Comparison of ENCODE assay signal across 8 cellular contexts in genomic region chr12:54404061-54405004, GRCh38. TPM values are rescaled to one million over a fixed set of nuclear protein-coding genes. Genes with fewer than 3 reads are reported as not detected.
DNase-seq lines count a peak whose midpoint lies in the region; ATAC-seq, FAIRE-seq and TF ChIP-seq lines count a peak whose summit lies in the region.

No MANE protein-coding gene starts in this region.

- H3K36me3 ChIP-seq in PC-3 (ENCODE audit: low read depth, low read length): peaks cover 5% of the 10 kb centered on the region; the same call in 1 of the 2 replicates

- no peaks in the 10 kb centered on the region for H3K9me3 Mint-ChIP-seq in stimulated activated memory B cell treated with anti-CD40 and anti-IgM and Interleukin-4, amounts not matched to agents 10 μg/mL and 1 μg/mL and 100 μg/mL, for 72 hours

- no peak overlapping the region for H3K27ac Mint-ChIP-seq in stimulated activated memory B cell treated with anti-CD40 and anti-IgM and Interleukin-4, amounts not matched to agents 10 μg/mL and 1 μg/mL and 100 μg/mL, for 72 hours

- intact Hi-C loops in PC-3 (cut with micrococcal nuclease): no loop called here
- intact Hi-C loops in left ventricle myocardium superior (cut with micrococcal nuclease): no loop called here

- DNase-seq in AML-193 (lab: John Stamatoyannopoulos, UW) (peak; percentile 45 to 52), GM18507 (ENCODE audit: extremely low spot score, insufficient read length, low read depth) (no peak), PC-3 (peak; percentile 76), left ventricle myocardium superior (no peak), DMS153 treated with DMSO at 0.1 percent for 48 hours (lab: John Stamatoyannopoulos, UW; ENCODE audit: unreplicated experiment) (no peak)
- peak; percentile 69 for DNase-seq in activated naive CD4-positive, alpha-beta T cell treated with Interleukin-2 at 50 U/mL for 16 hours
- peak; percentile 59 for DNase-seq in stimulated activated CD4-positive, alpha-beta T cell treated with anti-CD3 and anti-CD28 coated beads, Interleukin-12 subunit alpha, Interleukin-12 subunit beta, amount 100 ng/mL, for 4 hours

- no peak overlapping the region for H3K9ac ChIP-seq in PC-3 (ENCODE audit: low read length)

- no peak overlapping the region for H3K4me2 ChIP-seq in PC-3 (ENCODE audit: low read length)

- POLR2A ChIA-PET in PC-3 (lab: Charles Lee; ENCODE audit: unreplicated experiment): no interaction called here

- no peaks in the 10 kb centered on the region for H4K20me1 ChIP-seq in PC-3 (ENCODE audit: low read length)

- peaks cover 15% of the 10 kb centered on the region for H3K4me1 Mint-ChIP-seq in stimulated activated memory B cell treated with anti-CD40 and anti-IgM and Interleukin-4, amounts not matched to agents 10 μg/mL and 1 μg/mL and 100 μg/mL, for 72 hours

- ATAC-seq in PC-3 (peak; percentile 46), left ventricle myocardium superior (peak; percentile 9)
- ATAC-seq in stimulated activated memory B cell treated with anti-CD40 and anti-IgM and Interleukin-4, amounts not matched to agents 10 μg/mL and 1 μg/mL and 100 μg/mL, for 72 hours: no peak

- FAIRE-seq in GM18507 (lab: Jason Lieb, UNC): peak; percentile 75

- H3K9me3 ChIP-seq in PC-3 (ENCODE audit: low read length): no peaks in the 10 kb centered on the region

- CTCF ChIA-PET in PC-3 (lab: Charles Lee): interaction anchor here (0.5 to 0.7 kb wide), 2 partner anchors 33 to 883 kb away, joined by 3 to 4 read pairs; no protein-coding TSS in a partner anchor

- peaks cover 11% of the 10 kb centered on the region for H3K27me3 Mint-ChIP-seq in stimulated activated memory B cell treated with anti-CD40 and anti-IgM and Interleukin-4, amounts not matched to agents 10 μg/mL and 1 μg/mL and 100 μg/mL, for 72 hours

- H3K4me1 ChIP-seq in PC-3 (ENCODE audit: insufficient read depth, low read length): no peaks in the 10 kb centered on the region

- H3K4me3 Mint-ChIP-seq in stimulated activated memory B cell treated with anti-CD40 and anti-IgM and Interleukin-4, amounts not matched to agents 10 μg/mL and 1 μg/mL and 100 μg/mL, for 72 hours: no peak overlapping the region

- H3F3A ChIP-seq in PC-3 (ENCODE audit: low read length, unreplicated experiment): no peaks in the 10 kb centered on the region

- no peak overlapping the region for H2AFZ ChIP-seq in PC-3 (ENCODE audit: low read length)

- H3K27ac ChIP-seq in PC-3 (ENCODE audit: low read length): no peak overlapping the region

- H3K27me3 ChIP-seq in PC-3 (ENCODE audit: low read length): no peaks in the 10 kb centered on the region

- no TSS peak for BruUV-seq in PC-3 (replicated peaks; lab: Mats Ljungman, UMichigan)

- H3K9me2 ChIP-seq in PC-3 (replicated peaks; ENCODE audit: low read length): no peaks in the 10 kb centered on the region

- no peaks in the 10 kb centered on the region for H3K36me3 Mint-ChIP-seq in stimulated activated memory B cell treated with anti-CD40 and anti-IgM and Interleukin-4, amounts not matched to agents 10 μg/mL and 1 μg/mL and 100 μg/mL, for 72 hours

- no peaks in the 10 kb centered on the region for H3K79me2 ChIP-seq in PC-3 (ENCODE audit: low read length)

- peak; percentile 97 for TF ChIP-seq CTCF in PC-3 (conservative IDR thresholded peaks at IDR 0.05; ENCODE audit: low read depth, low read length)

- no peak overlapping the region for H3K4me3 ChIP-seq in PC-3 (ENCODE audit: low read length)

RNA-seq across cellular contexts. Expression of gene ITGA5, which starts 14.7 kb away (rescaled TPM):
- total RNA-seq in PC-3 (2014; rRNA removed) (35.9 and 38.2 TPM in 2 replicates), left ventricle myocardium superior (44.1 TPM)

RNA-seq across cellular contexts. Expression of gene ZNF385A, which starts 19.8 kb away (rescaled TPM):
- total RNA-seq in PC-3 (2014; rRNA removed) (1.8 and 5.0 TPM in 2 replicates), left ventricle myocardium superior (7.7 TPM)

RNA-seq across cellular contexts. Expression of gene GPR84, which starts 40.0 kb away (rescaled TPM):
- not detected in 2 replicates for total RNA-seq in PC-3 (2014; rRNA removed)
- not detected for total RNA-seq in left ventricle myocardium superior

Comparison
In these comparisons a context has a peak if more than half of its experiments do, and no peak if none do; other contexts are left out.
1. DNase-seq: peak in AML-193 (2 of 2), PC-3 (single experiment), activated naive CD4-positive, alpha-beta T cell treated with Interleukin-2 at 50 U/mL for 16 hours (single experiment) and stimulated activated CD4-positive, alpha-beta T cell treated with anti-CD3 and anti-CD28 coated beads, Interleukin-12 subunit alpha, Interleukin-12 subunit beta, amount 100 ng/mL, for 4 hours (single experiment); none in GM18507 (single experiment), left ventricle myocardium superior (single experiment) and DMS153 treated with DMSO at 0.1 percent for 48 hours (single experiment).